In the genomic region with DNA sequence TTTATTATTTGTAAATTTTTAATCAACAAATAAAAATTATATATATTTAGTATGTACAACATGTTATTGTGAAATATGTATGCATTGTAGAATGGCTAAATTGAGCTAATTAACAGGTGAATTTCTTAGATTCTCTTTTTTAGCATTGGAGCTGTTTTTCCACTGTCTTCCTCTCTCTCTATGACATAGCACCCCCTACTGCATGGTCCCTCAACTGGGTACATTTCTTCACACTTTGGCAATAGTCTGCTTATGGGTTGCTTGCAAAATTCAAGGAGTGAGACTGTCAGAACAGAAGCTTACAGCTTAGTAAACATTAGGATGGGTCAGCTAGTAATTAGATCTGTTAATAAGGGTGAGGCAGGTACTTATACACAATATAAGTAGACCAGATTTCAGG, we compare ENCODE assay signal across 10 cellular contexts.
DNase-seq lines count a peak whose midpoint lies in the region; ATAC-seq, FAIRE-seq and TF ChIP-seq lines count a peak whose summit lies in the region.
"Had no signal": no experiment of that assay in that cellular context is flagged by ENCODE, and none has a peak within 500 bp of the region (broad histone marks: within the 10 kb centered on the region; RNA-seq: fewer than 3 reads in every experiment).

No MANE protein-coding gene starts in this region.

- H3K79me2 ChIP-seq in keratinocyte (ENCODE audit: control insufficient read depth, insufficient read depth, low read length), result no peaks in the 10 kb centered on the region

- no peak for FAIRE-seq in keratinocyte (lab: Jason Lieb, UNC)

- H3K36me3 ChIP-seq in WERI-Rb-1, result no peaks in the 10 kb centered on the region
- H3K36me3 ChIP-seq in keratinocyte (ENCODE audit: control insufficient read depth in 2 of 2, extremely low read depth in 1 of 2, insufficient read depth in 2 of 2, low read length in 2 of 2), result no peaks in the 10 kb centered on the region
- no peaks in the 10 kb centered on the region for H3K36me3 ChIP-seq in gastroesophageal sphincter

- H3K4me1 ChIP-seq in keratinocyte (ENCODE audit: control insufficient read depth, extremely low read depth, insufficient read depth, low read length), result no peaks in the 10 kb centered on the region
- H3K4me1 ChIP-seq in gastroesophageal sphincter, result no peaks in the 10 kb centered on the region

- H3K9ac ChIP-seq in keratinocyte (ENCODE audit: control insufficient read depth, extremely low read depth, insufficient read depth, low read length), result no peak overlapping the region

- peak; percentile 4 for DNase-seq in COLO829 (ENCODE audit: low spot score)
- peak; percentile 3 for DNase-seq in KBM-7
- DNase-seq in WERI-Rb-1, result peak; percentile 23
- DNase-seq in keratinocyte (ENCODE audit: low read depth, low spot score), result no peak
- no peak for DNase-seq in activated T-cell treated with anti-CD3 and anti-CD28 coated beads, Interleukin-2, amount 50 U/mL, for 1 hour
- DNase-seq in central memory CD4-positive, alpha-beta T cell, result no peak
- DNase-seq: activated CD4-positive, alpha-beta T cell treated with anti-CD3 and anti-CD28 coated beads for 4 hours; naive B cell had no signal

- TF ChIP-seq POLR2A in gastroesophageal sphincter (IDR thresholded peaks at IDR 0.05), result no peak

- H3K27ac ChIP-seq in WERI-Rb-1 (no peak overlapping the region), keratinocyte (ENCODE audit: control insufficient read depth, insufficient read depth, low read length) (no peak overlapping the region), gastroesophageal sphincter (no peak overlapping the region)

- no peak for ATAC-seq in GM21367 (IDR thresholded peaks at IDR 0.05; ENCODE audit: unreplicated experiment)
- no peak for ATAC-seq in gastroesophageal sphincter

- TF ChIP-seq EP300 in gastroesophageal sphincter (IDR thresholded peaks at IDR 0.05), result no peak

- no peaks in the 10 kb centered on the region for H4K20me1 ChIP-seq in keratinocyte (ENCODE audit: control insufficient read depth, extremely low read depth, insufficient read depth, low read length)

- H3K4me3 ChIP-seq in WERI-Rb-1 (ENCODE audit: low read depth, low read length) (no peak overlapping the region), keratinocyte (ENCODE audit: control insufficient read depth in 2 of 3, extremely low read depth in 1 of 3, insufficient read depth in 2 of 3, low read depth in 1 of 3, low read length in 3 of 3) (no peak overlapping the region), gastroesophageal sphincter (no peak overlapping the region)

- H3K9me3 ChIP-seq in WERI-Rb-1 (ENCODE audit: severe bottlenecking), result no peaks in the 10 kb centered on the region
- no peaks in the 10 kb centered on the region for H3K9me3 ChIP-seq in keratinocyte (ENCODE audit: control insufficient read depth, low read depth, low read length)
- no peaks in the 10 kb centered on the region for H3K9me3 ChIP-seq in gastroesophageal sphincter

- peak; percentile 42 for TF ChIP-seq CTCF in WERI-Rb-1 (IDR thresholded peaks at IDR 0.05; ENCODE audit: low read depth, low read length)
- TF ChIP-seq CTCF in keratinocyte (optimal IDR thresholded peaks at IDR 0.05 in 1 of 3, IDR thresholded peaks at IDR 0.05 in 1 of 3, conservative IDR thresholded peaks at IDR 0.05 in 1 of 3; ENCODE audit: extremely low read depth in 1 of 3, insufficient read depth in 2 of 3, low read length in 3 of 3), result peak; percentile 42 to 60 (median 46)
- no peak for TF ChIP-seq CTCF in gastroesophageal sphincter (IDR thresholded peaks at IDR 0.05)

- no peak overlapping the region for H3K4me2 ChIP-seq in keratinocyte (ENCODE audit: control insufficient read depth, extremely low read depth, insufficient read depth, low read depth, low read length)

- no peak overlapping the region for H2AFZ ChIP-seq in keratinocyte (ENCODE audit: control insufficient read depth, low read length)

- in situ Hi-C loops in KBM-7 (cut with MboI; ENCODE audit: low pct_unique_long_range_greater_than_20kb, low sequenced_read_pairs), result no loop called here

- dilution Hi-C loops in keratinocyte (cut with MboI; ENCODE audit: extremely low pct_ligation_motif_present, low sequenced_read_pairs), result no loop called here

- no peaks in the 10 kb centered on the region for H3K27me3 ChIP-seq in WERI-Rb-1 (ENCODE audit: insufficient read depth, low read depth, severe bottlenecking)
- H3K27me3 ChIP-seq in keratinocyte (ENCODE audit: control insufficient read depth, extremely low read depth, insufficient read depth, low read length), result no peaks in the 10 kb centered on the region
- H3K27me3 ChIP-seq in gastroesophageal sphincter, result no peaks in the 10 kb centered on the region

- H3K9me1 ChIP-seq in keratinocyte (ENCODE audit: control insufficient read depth, extremely low read depth, insufficient read depth, low read length), result no peaks in the 10 kb centered on the region

Comparison
In these comparisons a context has a peak if more than half of its experiments do, and no peak if none do; other contexts are left out.
1. DNase-seq: peak in COLO829 (single experiment), KBM-7 (single experiment) and WERI-Rb-1 (single experiment); none in keratinocyte (single experiment), activated T-cell treated with anti-CD3 and anti-CD28 coated beads, Interleukin-2, amount 50 U/mL, for 1 hour (single experiment) and central memory CD4-positive, alpha-beta T cell (single experiment).
2. CTCF ChIP-seq: peak in WERI-Rb-1 (single experiment) and keratinocyte (3 of 3); none in gastroesophageal sphincter (0 of 4).